ENCODE assay signal across 8 cellular contexts in genomic region chr4:165355900-165356300, GRCh38.
A peak's percentile ranks its signal among the peaks of the same experiment; 100 is the strongest.
DNase-seq lines count a peak whose midpoint lies in the region; ATAC-seq and TF ChIP-seq lines count a peak whose summit lies in the region.

No MANE protein-coding gene starts in this region.

- H3K79me2 ChIP-seq in KMS-11 (ENCODE audit: insufficient read depth, low read depth), result no peaks in the 10 kb centered on the region

- ATAC-seq in HG02610 (IDR thresholded peaks at IDR 0.05; ENCODE audit: unreplicated experiment) (no peak), GM18517 (IDR thresholded peaks at IDR 0.05; ENCODE audit: unreplicated experiment) (no peak)

- no peak overlapping the region for H3K4me2 ChIP-seq in KMS-11

- POLR2A ChIA-PET in RWPE1 (lab: Yijun Ruan, JAX; ENCODE audit: low non-redundant PET), result no interaction called here

- H3K36me3 ChIP-seq in KMS-11 (ENCODE audit: insufficient read depth), result no peaks in the 10 kb centered on the region

- no peaks in the 10 kb centered on the region for H3K27me3 ChIP-seq in KMS-11 (ENCODE audit: insufficient read depth, low read depth)

- no peak overlapping the region for H3K4me3 ChIP-seq in KMS-11 (IDR thresholded peaks at IDR 0.05; ENCODE audit: insufficient read depth, low read depth, low read length)
- no peak overlapping the region for H3K4me3 ChIP-seq in fibroblast of pulmonary artery (replicated peaks; ENCODE audit: low read depth, low read length)
- H3K4me3 ChIP-seq in retinal pigment epithelial cell (ENCODE audit: low read length), result no peak overlapping the region

- H3K9ac ChIP-seq in KMS-11, result no peak overlapping the region

- peak; percentile 53 for TF ChIP-seq CTCF in KMS-11 (conservative IDR thresholded peaks at IDR 0.05; ENCODE audit: low read depth, low read length)
- peak; percentile 32 for TF ChIP-seq CTCF in RWPE1 (conservative IDR thresholded peaks at IDR 0.05; ENCODE audit: low read depth)
- peak; percentile 49 for TF ChIP-seq CTCF in fibroblast of pulmonary artery (IDR thresholded peaks at IDR 0.05; ENCODE audit: low read length, missing control alignments)
- TF ChIP-seq CTCF in retinal pigment epithelial cell (conservative IDR thresholded peaks at IDR 0.05; ENCODE audit: low read depth, low read length), result peak; percentile 72

- H3K4me1 ChIP-seq in KMS-11 (ENCODE audit: low read depth, poor library complexity, severe bottlenecking), result no peaks in the 10 kb centered on the region

- peak overlapping the region; percentile 28; the same call in 1 of the 2 replicates for H2AFZ ChIP-seq in KMS-11 (ENCODE audit: low read depth)

- H3K27ac ChIP-seq in KMS-11, result no peak overlapping the region
- no peak overlapping the region for H3K27ac ChIP-seq in RWPE1

- no peaks in the 10 kb centered on the region for H4K20me1 ChIP-seq in KMS-11 (ENCODE audit: insufficient read depth)

- DNase-seq in stimulated activated CD8-positive, alpha-beta memory T cell treated with anti-CD3 and anti-CD28 coated beads, Interleukin-4, amount 100 ng/mL, for 24 hours (ENCODE audit: low read depth), result peak; percentile 8
- no peak for DNase-seq in stimulated activated CD8-positive, alpha-beta memory T cell treated with anti-CD3 and anti-CD28 coated beads, Interleukin-4, amount 100 ng/mL, for 48 hours
- DNase-seq in RWPE1 (ENCODE audit: low spot score), result no peak
- no peak for DNase-seq in fibroblast of pulmonary artery (ENCODE audit: low read depth)
- DNase-seq in retinal pigment epithelial cell (ENCODE audit: low read depth), result no peak

- CTCF ChIA-PET in RWPE1 (lab: Yijun Ruan, JAX), result interaction anchor here (0.6 to 1.1 kb wide), 12 partner anchors 38 to 422 kb away, joined by 3 to 5 read pairs (median 3); no protein-coding TSS in a partner anchor
